Comparison of ENCODE assay signal across 1 cellular context in genomic region chr11:65058419-65059054, GRCh38.
TF ChIP-seq lines count a peak whose summit lies in the region.

TSS of gene NAALADL1 (minus strand) at chr11:65058553. CDS start at chr11:65058521, 32 bp downstream.

TF ChIP-seq in IMR-90, 13 proteins besides CTCF, POLR2A, EP300 and RAD21:
- TF ChIP-seq SMC3 (IDR thresholded peaks at IDR 0.05; ENCODE audit: low read depth, low read length) (no peak), MAFK (IDR thresholded peaks at IDR 0.05; ENCODE audit: low read depth, low read length) (no peak)
- TF ChIP-seq, protein P1, sequence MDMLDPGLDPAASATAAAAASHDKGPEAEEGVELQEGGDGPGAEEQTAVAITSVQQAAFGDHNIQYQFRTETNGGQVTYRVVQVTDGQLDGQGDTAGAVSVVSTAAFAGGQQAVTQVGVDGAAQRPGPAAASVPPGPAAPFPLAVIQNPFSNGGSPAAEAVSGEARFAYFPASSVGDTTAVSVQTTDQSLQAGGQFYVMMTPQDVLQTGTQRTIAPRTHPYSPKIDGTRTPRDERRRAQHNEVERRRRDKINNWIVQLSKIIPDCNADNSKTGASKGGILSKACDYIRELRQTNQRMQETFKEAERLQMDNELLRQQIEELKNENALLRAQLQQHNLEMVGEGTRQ (IDR thresholded peaks at IDR 0.05; ENCODE audit: low read depth, low read length): no peak
